ENCODE assay signal across 8 cellular contexts in the genomic region with DNA sequence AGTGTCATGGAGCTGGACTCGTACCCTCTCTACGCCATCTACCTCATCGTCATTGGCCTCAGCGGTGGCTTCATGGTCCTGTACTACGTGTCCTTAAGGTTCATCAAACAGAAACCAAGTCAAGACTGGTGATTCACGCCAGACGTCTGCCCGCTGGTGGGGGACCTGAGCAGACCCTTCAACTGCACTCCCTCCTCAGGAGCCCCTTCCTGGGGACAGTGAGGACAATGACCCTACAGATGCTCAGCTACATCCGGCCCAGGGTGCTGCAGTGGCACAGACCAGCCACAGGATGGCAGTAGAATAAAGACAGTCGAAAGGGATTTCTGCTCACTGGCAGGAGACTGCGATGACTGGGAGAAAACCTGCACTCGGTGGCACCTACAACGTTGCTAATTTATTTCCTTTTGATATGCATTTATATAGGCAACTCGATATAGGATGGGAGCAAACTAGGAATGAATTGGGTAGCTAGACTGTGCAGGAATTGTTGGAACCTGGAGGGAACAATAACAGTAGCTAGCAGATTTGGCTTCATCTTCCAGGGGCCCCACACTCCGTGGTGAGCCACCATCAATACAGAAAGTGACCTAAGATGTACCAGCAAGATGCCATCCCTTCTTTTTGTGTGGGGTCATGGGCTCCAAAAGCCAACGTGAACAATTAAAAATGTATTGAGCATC.
DNase-seq lines count a peak whose midpoint lies in the region; ATAC-seq lines count a peak whose summit lies in the region.

No MANE protein-coding gene starts in this region.

- H3K36me3 ChIP-seq in effector memory CD4-positive, alpha-beta T cell (ENCODE audit: control insufficient read depth, insufficient read depth, low read length): no peaks in the 10 kb centered on the region

- no peaks in the 10 kb centered on the region for H3K9me3 Mint-ChIP-seq in memory B cell

- no peaks in the 10 kb centered on the region for H3K9me3 ChIP-seq in effector memory CD4-positive, alpha-beta T cell (ENCODE audit: control insufficient read depth, low read length)

- no peak overlapping the region for H3K4me3 ChIP-seq in effector memory CD4-positive, alpha-beta T cell (ENCODE audit: insufficient read depth, low read depth, low read length, poor library complexity, severe bottlenecking)

- H3K4me3 Mint-ChIP-seq in memory B cell: no peak overlapping the region

- no peaks in the 10 kb centered on the region for H3K36me3 Mint-ChIP-seq in memory B cell

- in situ Hi-C loops in ACHN (cut with HindIII; ENCODE audit: low pct_ligation_motif_present, low pct_unique_long_range_greater_than_20kb, low sequenced_read_pairs): no loop called here

- no peak overlapping the region for H3K27ac Mint-ChIP-seq in memory B cell

- no peak overlapping the region for H3K27ac ChIP-seq in effector memory CD4-positive, alpha-beta T cell (ENCODE audit: insufficient read depth, low read length, poor library complexity, severe bottlenecking)

- ATAC-seq in GM18511 (IDR thresholded peaks at IDR 0.05; ENCODE audit: unreplicated experiment) (peak; percentile 86), HG03460 (IDR thresholded peaks at IDR 0.05; ENCODE audit: unreplicated experiment) (peak; percentile 88), memory B cell (ENCODE audit: low read depth) (peak; percentile 59)

- H3K27me3 ChIP-seq in effector memory CD4-positive, alpha-beta T cell (replicated peaks; ENCODE audit: control insufficient read depth, insufficient read depth, low read length, poor library complexity, severe bottlenecking): no peaks in the 10 kb centered on the region

- H3K27me3 Mint-ChIP-seq in memory B cell: peaks cover 14% of the 10 kb centered on the region

- DNase-seq in ACHN: peak; percentile 67
- peak; percentile 59 for DNase-seq in NCI-H526 treated with DMSO at 0.1 percent for 48 hours (lab: John Stamatoyannopoulos, UW)
- peak; percentile 79 to 86 for DNase-seq in activated CD4-positive, alpha-beta T cell treated with anti-CD3 and anti-CD28 coated beads, Interleukin-2, amount 50 U/mL, for 48 hours
- peak in 2 of 3 donors; percentile 18 to 19 for DNase-seq in effector memory CD4-positive, alpha-beta T cell
- peak; percentile 20 to 57 for DNase-seq in memory B cell (ENCODE audit: low spot score in 2 of 2)
- peak; percentile 16 to 29 for DNase-seq in stimulated activated CD8-positive, alpha-beta memory T cell treated with anti-CD3 and anti-CD28 coated beads, Interleukin-2, amount 100 ng/mL, for 1 hour (ENCODE audit: low read depth in 2 of 2)

- H3K4me1 Mint-ChIP-seq in memory B cell: peaks cover 8% of the 10 kb centered on the region

- H3K4me1 ChIP-seq in effector memory CD4-positive, alpha-beta T cell (ENCODE audit: control insufficient read depth, insufficient read depth, low read length, poor library complexity, severe bottlenecking): no peaks in the 10 kb centered on the region

Comparison
In these comparisons a context has a peak if more than half of its experiments do, and no peak if none do; other contexts are left out.
1. DNase-seq: peak in every context shown above with its lines; median percentile 82 in activated CD4-positive, alpha-beta T cell treated with anti-CD3 and anti-CD28 coated beads, Interleukin-2, amount 50 U/mL, for 48 hours; 67 in ACHN; 59 in NCI-H526 treated with DMSO at 0.1 percent for 48 hours; 38 in memory B cell; 22 in stimulated activated CD8-positive, alpha-beta memory T cell treated with anti-CD3 and anti-CD28 coated beads, Interleukin-2, amount 100 ng/mL, for 1 hour; 18 in effector memory CD4-positive, alpha-beta T cell.